Comparison of ENCODE assay signal across 17 cellular contexts in genomic region chr5:180915924-180916323, GRCh38. TPM values are rescaled to one million over a fixed set of nuclear protein-coding genes. Genes with fewer than 3 reads are reported as not detected.
"Had no signal": no experiment of that assay in that cellular context is flagged by ENCODE, and none has a peak within 500 bp of the region (broad histone marks: within the 10 kb centered on the region; RNA-seq: fewer than 3 reads in every experiment).

No MANE protein-coding gene starts in this region.

- DNase-seq: activated CD4-positive, alpha-beta T cell treated with anti-CD3 and anti-CD28 coated beads, Interleukin-2, amount 10 ng/mL, durations not matched to agents 24 days and 14 days; activated CD8-positive, alpha-beta T cell treated with anti-CD3 and anti-CD28 coated beads for 36 hours; activated naive CD4-positive, alpha-beta T cell treated with Interleukin-2 at 50 U/mL for 16 hours; activated T-cell treated with anti-CD3 and anti-CD28 coated beads, Interleukin-2, amount 50 U/mL, for 1 hour; body of pancreas; caudate nucleus; dorsolateral prefrontal cortex; foreskin fibroblast; mesendoderm; naive thymus-derived CD8-positive, alpha-beta T cell; ovary; right lobe of liver; small intestine; stimulated activated CD4-positive, alpha-beta T cell treated with anti-CD3 and anti-CD28 coated beads, Interleukin-15, amount 100 ng/mL, for 24 hours; stimulated activated CD4-positive, alpha-beta T cell treated with anti-CD3 and anti-CD28 coated beads, Interleukin-2, amount 100 ng/mL, for 48 hours; transverse colon had no signal

RNA-seq across cellular contexts. Expression of gene BTNL8, which starts 17.0 kb away (rescaled TPM):
- total RNA-seq: activated CD4-positive, alpha-beta T cell treated with anti-CD3 and anti-CD28 coated beads, Interleukin-2, amount 10 ng/mL, durations not matched to agents 24 days and 14 days; activated CD8-positive, alpha-beta T cell treated with anti-CD3 and anti-CD28 coated beads for 36 hours; naive thymus-derived CD8-positive, alpha-beta T cell; vagina had no signal
